8 cellular contexts compared by ENCODE assay signal in genomic region chr15:59437473-59437776, GRCh38. TPM values are rescaled to one million over a fixed set of nuclear protein-coding genes. Genes with fewer than 3 reads are reported as not detected.
DNase-seq lines count a peak whose midpoint lies in the region; ATAC-seq, FAIRE-seq and TF ChIP-seq lines count a peak whose summit lies in the region.

No MANE protein-coding gene starts in this region.

- no peak for TF ChIP-seq CTCF in endothelial cell of umbilical vein (IDR thresholded peaks at IDR 0.05; ENCODE audit: extremely low read depth in 1 of 2, insufficient read depth in 1 of 2, low read depth in 1 of 2, low read length in 2 of 2)
- no peak for TF ChIP-seq CTCF in prostate gland (IDR thresholded peaks at IDR 0.05)
- no peak for TF ChIP-seq CTCF in body of pancreas (IDR thresholded peaks at IDR 0.05)

- H3K9me3 ChIP-seq in ES-I3 (ENCODE audit: control insufficient read depth, insufficient read depth, low read length) (no peaks in the 10 kb centered on the region), endothelial cell of umbilical vein (replicated peaks; ENCODE audit: control insufficient read depth, insufficient read depth, low read length) (no peaks in the 10 kb centered on the region), prostate gland (no peaks in the 10 kb centered on the region), body of pancreas (no peaks in the 10 kb centered on the region)

- H2AFZ ChIP-seq in endothelial cell of umbilical vein (ENCODE audit: low read depth, low read length) = peak overlapping the region; percentile 80

- H3K27ac ChIP-seq in endothelial cell of umbilical vein (ENCODE audit: insufficient read depth, low read depth, low read length) (no peak overlapping the region), prostate gland (no peak overlapping the region), body of pancreas (no peak overlapping the region)

- WGBS in prostate gland = 0% methylated on average over 15 of the region's 15 CpGs
- WGBS in body of pancreas, 2 donors = 3 to 4% methylated on average over 15 of the region's 15 CpGs

- H4K20me1 ChIP-seq in endothelial cell of umbilical vein (replicated peaks; ENCODE audit: control insufficient read depth, extremely low read depth, insufficient read depth, low read length) = no peaks in the 10 kb centered on the region

- H3K4me3 ChIP-seq in endothelial cell of umbilical vein (replicated peaks in 1 of 3; ENCODE audit: insufficient read depth in 1 of 3, low read depth in 1 of 3, low read length in 3 of 3) (peak overlapping the region in 2 of 3 experiments; percentile 34 to 57), prostate gland (peak overlapping the region; percentile 36 to 40), body of pancreas (peak overlapping the region in 1 of 2 donors; percentile 22)

- dilution Hi-C loops in endothelial cell of umbilical vein (cut with MboI; ENCODE audit: extremely low pct_ligation_motif_present, low sequenced_read_pairs) = no loop called here

- DNase-seq in NCI-H2171 treated with DMSO at 0.1 percent for 48 hours (lab: John Stamatoyannopoulos, UW) (peak; percentile 68), endothelial cell of umbilical vein (ENCODE audit: low read depth, low spot score) (no peak), prostate gland (ENCODE audit: low spot score) (no peak), ACHN (no peak), body of pancreas (no peak), cortex of kidney (lab: John Stamatoyannopoulos, UW) (no peak)

- POLR2A ChIA-PET in endothelial cell of umbilical vein (lab: Charles Lee) = no interaction called here

- peak overlapping the region; percentile 78 for H3K4me2 ChIP-seq in endothelial cell of umbilical vein (ENCODE audit: insufficient read depth, low read length)

- H3K9me1 ChIP-seq in endothelial cell of umbilical vein (replicated peaks; ENCODE audit: control insufficient read depth, extremely low read depth, insufficient read depth, low read length) = no peaks in the 10 kb centered on the region

- in situ Hi-C loops in ACHN (cut with HindIII; ENCODE audit: low pct_ligation_motif_present, low pct_unique_long_range_greater_than_20kb, low sequenced_read_pairs) = no loop called here

- H3K9ac ChIP-seq in ES-I3 (ENCODE audit: low read depth, low read length) (peak overlapping the region; percentile 41; the same call in 1 of the 2 replicates), endothelial cell of umbilical vein (replicated peaks; ENCODE audit: extremely low read depth, insufficient read depth, low read length) (no peak overlapping the region)

- no peak for TF ChIP-seq POLR2A in endothelial cell of umbilical vein (IDR thresholded peaks at IDR 0.05; ENCODE audit: low read depth, low read length)
- no peak for TF ChIP-seq POLR2A in prostate gland (IDR thresholded peaks at IDR 0.05)
- TF ChIP-seq POLR2A in body of pancreas (IDR thresholded peaks at IDR 0.05) = no peak

- H3K27me3 ChIP-seq in endothelial cell of umbilical vein (ENCODE audit: control insufficient read depth in 2 of 2, insufficient read depth in 2 of 2, low read length in 2 of 2) (peaks cover 32 to 33% of the 10 kb centered on the region in 2 experiments), prostate gland (replicated peaks; ENCODE audit: insufficient read depth) (no peaks in the 10 kb centered on the region), body of pancreas (no peaks in the 10 kb centered on the region)

- no peak for FAIRE-seq in endothelial cell of umbilical vein (lab: Jason Lieb, UNC)

- H3K79me2 ChIP-seq in endothelial cell of umbilical vein (ENCODE audit: control insufficient read depth, insufficient read depth, low read length) = no peaks in the 10 kb centered on the region

- CTCF ChIA-PET in endothelial cell of umbilical vein (lab: Charles Lee) = no interaction called here

- no peak for ATAC-seq in body of pancreas
- ATAC-seq in HG03139 (IDR thresholded peaks at IDR 0.05; ENCODE audit: unreplicated experiment) = no peak

- intact Hi-C loops in endothelial cell of umbilical vein (cut with micrococcal nuclease) (no loop called here), prostate gland (cut with DNase I) (no loop called here), body of pancreas (cut with DNase I) (no loop called here)

- no TSS peak for BruUV-seq in endothelial cell of umbilical vein (replicated peaks; lab: Mats Ljungman, UMichigan)

- no peaks in the 10 kb centered on the region; the same call in 1 of the 2 replicates for H3K36me3 ChIP-seq in ES-I3 (ENCODE audit: insufficient read depth, low read length)
- no peaks in the 10 kb centered on the region for H3K36me3 ChIP-seq in endothelial cell of umbilical vein (ENCODE audit: control insufficient read depth in 2 of 2, extremely low read depth in 1 of 2, insufficient read depth in 2 of 2, low read length in 2 of 2)
- H3K36me3 ChIP-seq in prostate gland = no peaks in the 10 kb centered on the region
- no peaks in the 10 kb centered on the region for H3K36me3 ChIP-seq in body of pancreas (replicated peaks in 1 of 2; ENCODE audit: insufficient read depth in 1 of 2, low read depth in 2 of 2)

- H3K4me1 ChIP-seq in ES-I3 (ENCODE audit: insufficient read depth, low read length) (no peaks in the 10 kb centered on the region), endothelial cell of umbilical vein (ENCODE audit: control insufficient read depth, extremely low read depth, insufficient read depth, low read length) (peaks cover 10% of the 10 kb centered on the region), prostate gland (replicated peaks) (peaks cover 5% of the 10 kb centered on the region), body of pancreas (peaks cover 19% of the 10 kb centered on the region)

TF ChIP-seq in endothelial cell of umbilical vein, 7 proteins besides CTCF, POLR2A, EP300 and RAD21:
- TF ChIP-seq JUN (IDR thresholded peaks at IDR 0.05; ENCODE audit: borderline replicate concordance, insufficient read depth, insufficient read length, low read depth) (no peak), EZH2 (IDR thresholded peaks at IDR 0.05; ENCODE audit: borderline replicate concordance, low read depth, low read length, severe bottlenecking) (peak; percentile 54)

RNA-seq across cellular contexts. Expression of gene FAM81A, which starts 0.6 kb away (rescaled TPM):
- total RNA-seq in endothelial cell of umbilical vein (0.32 and 1.2 TPM in 2 replicates), prostate gland (10 to 100 TPM in 1 of 2 donors, 1 to 10 TPM in 1; 1.8 to 10.6 TPM), body of pancreas (under 1 TPM; under 0.01 to 0.78 TPM)
- polyA plus RNA-seq in endothelial cell of umbilical vein = 0.28 TPM in 1 of 2 replicates, not detected in the other
- 0.13 and 0.19 TPM in 2 replicates for polyA plus RNA-seq in endothelial cell of umbilical vein (2011; cell fraction: cytosol; rRNA removed)
- polyA plus RNA-seq in endothelial cell of umbilical vein (2011; cell fraction: nucleus; rRNA removed) = 0.17 TPM in 1 of 2 replicates, not detected in the other
- polyA plus RNA-seq in endothelial cell of umbilical vein (2012) = 0.14 and 0.40 TPM in 2 replicates
- polyA minus RNA-seq in endothelial cell of umbilical vein = not detected in 2 replicates
- 4.8 TPM for polyA minus RNA-seq in endothelial cell of umbilical vein (2011; cell fraction: cytosol; rRNA and poly(A)+ RNA removed)
- polyA minus RNA-seq in endothelial cell of umbilical vein (2011; cell fraction: nucleus; rRNA and poly(A)+ RNA removed) = not detected in 2 replicates
